Comparison of ENCODE assay signal across 8 cellular contexts in the genomic region with DNA sequence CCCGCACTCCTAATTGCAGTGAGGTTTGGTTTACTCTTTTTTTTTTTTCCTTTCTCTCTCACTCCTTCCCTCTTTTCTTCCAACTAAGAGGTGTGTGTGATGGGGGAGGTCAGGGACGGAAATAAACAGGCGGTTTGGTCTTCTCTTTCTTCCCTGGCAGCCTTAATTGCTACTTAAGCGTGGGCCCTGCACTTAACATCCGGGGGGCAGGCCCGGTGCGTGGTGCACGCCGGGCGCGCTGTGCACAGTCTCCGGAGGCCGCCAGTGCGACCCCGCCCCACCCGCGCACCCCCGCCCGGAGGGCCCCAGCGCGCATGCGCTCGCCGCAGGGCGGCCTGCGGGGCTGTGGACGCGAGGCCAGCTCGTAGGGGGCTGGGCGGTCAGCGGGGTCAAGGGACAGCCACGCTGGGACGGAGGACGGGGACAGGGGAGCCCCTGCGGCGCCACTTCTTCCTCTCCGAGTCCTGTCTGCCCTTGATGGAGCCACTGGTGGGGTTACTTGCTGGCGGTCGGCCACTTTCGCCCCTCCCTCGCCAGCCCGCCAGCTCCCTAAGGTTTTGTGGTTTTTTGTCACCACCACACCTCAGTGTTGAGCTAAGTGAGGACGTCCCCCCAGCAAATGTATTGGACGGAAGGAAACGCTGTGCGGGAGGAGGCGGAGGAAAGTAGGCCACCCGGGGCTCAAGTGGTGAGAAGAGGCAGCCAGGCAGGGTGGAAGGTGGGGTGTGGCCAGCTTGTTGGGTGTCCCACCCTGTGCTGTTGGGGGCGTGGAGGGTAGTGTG.
A peak's percentile ranks its signal among the peaks of the same experiment; 100 is the strongest.
DNase-seq lines count a peak whose midpoint lies in the region; ATAC-seq, FAIRE-seq and TF ChIP-seq lines count a peak whose summit lies in the region.

No MANE protein-coding gene starts in this region.

- H3K27me3 ChIP-seq in body of pancreas = no peaks in the 10 kb centered on the region
- peaks cover 56% of the 10 kb centered on the region for H3K27me3 ChIP-seq in keratinocyte (ENCODE audit: control insufficient read depth, extremely low read depth, insufficient read depth, low read length)

- intact Hi-C loops in body of pancreas (cut with DNase I) = no loop called here

- dilution Hi-C loops in keratinocyte (cut with MboI; ENCODE audit: extremely low pct_ligation_motif_present, low sequenced_read_pairs) = no loop called here

- DNase-seq in AG10803 (ENCODE audit: low read depth) (no peak), NCI-H1092 (lab: John Stamatoyannopoulos, UW) (peak; percentile 84), UCSD-AML1 (lab: John Stamatoyannopoulos, UW; ENCODE audit: unreplicated experiment) (peak; percentile 86), body of pancreas (peak; percentile 21 to 56 (median 40)), keratinocyte (ENCODE audit: low read depth, low spot score) (no peak)
- DNase-seq in stimulated activated CD4-positive, alpha-beta T cell treated with anti-CD3 and anti-CD28 coated beads, Interleukin-1b, Interleukin-23, amount 100 ng/mL, for 4 hours (ENCODE audit: low read depth in 2 of 2) = peak; percentile 61 to 72

- H3K36me3 ChIP-seq in body of pancreas (replicated peaks in 1 of 2; ENCODE audit: insufficient read depth in 1 of 2, low read depth in 2 of 2) (no peaks in the 10 kb centered on the region), keratinocyte (ENCODE audit: control insufficient read depth in 2 of 2, extremely low read depth in 1 of 2, insufficient read depth in 2 of 2, low read length in 2 of 2) (no peaks in the 10 kb centered on the region)

- TF ChIP-seq CTCF in AG10803 (conservative IDR thresholded peaks at IDR 0.05; ENCODE audit: low read length) (no peak), body of pancreas (IDR thresholded peaks at IDR 0.05) (no peak), keratinocyte (optimal IDR thresholded peaks at IDR 0.05 in 1 of 3, IDR thresholded peaks at IDR 0.05 in 1 of 3, conservative IDR thresholded peaks at IDR 0.05 in 1 of 3; ENCODE audit: extremely low read depth in 1 of 3, insufficient read depth in 2 of 3, low read length in 3 of 3) (no peak)

- H4K20me1 ChIP-seq in keratinocyte (ENCODE audit: control insufficient read depth, extremely low read depth, insufficient read depth, low read length) = no peaks in the 10 kb centered on the region

- TF ChIP-seq POLR2A in body of pancreas (IDR thresholded peaks at IDR 0.05) = no peak

- H3K4me2 ChIP-seq in keratinocyte (ENCODE audit: control insufficient read depth, extremely low read depth, insufficient read depth, low read depth, low read length) = peak overlapping the region; percentile 41

- no peak overlapping the region for H3K9ac ChIP-seq in keratinocyte (ENCODE audit: control insufficient read depth, extremely low read depth, insufficient read depth, low read length)

- H3K4me1 ChIP-seq in body of pancreas = peaks cover 8% of the 10 kb centered on the region
- no peaks in the 10 kb centered on the region for H3K4me1 ChIP-seq in keratinocyte (ENCODE audit: control insufficient read depth, extremely low read depth, insufficient read depth, low read length)

- WGBS in body of pancreas, 2 donors = 9 to 32% methylated on average over 19 to 49 of the region's 49 CpGs

- H3K27ac ChIP-seq in body of pancreas (no peak overlapping the region), keratinocyte (ENCODE audit: control insufficient read depth, insufficient read depth, low read length) (no peak overlapping the region)

- no peaks in the 10 kb centered on the region for H3K9me1 ChIP-seq in keratinocyte (ENCODE audit: control insufficient read depth, extremely low read depth, insufficient read depth, low read length)

- no peaks in the 10 kb centered on the region for H3K9me3 ChIP-seq in body of pancreas
- H3K9me3 ChIP-seq in keratinocyte (ENCODE audit: control insufficient read depth, low read depth, low read length) = no peaks in the 10 kb centered on the region

- FAIRE-seq in keratinocyte (lab: Jason Lieb, UNC) = no peak

- peak overlapping the region; percentile 35 for H3K4me3 ChIP-seq in AG10803 (ENCODE audit: low read length)
- no peak overlapping the region for H3K4me3 ChIP-seq in body of pancreas
- peak overlapping the region in 1 of 3 experiments; percentile 13 for H3K4me3 ChIP-seq in keratinocyte (ENCODE audit: control insufficient read depth in 2 of 3, extremely low read depth in 1 of 3, insufficient read depth in 2 of 3, low read depth in 1 of 3, low read length in 3 of 3)

- no peaks in the 10 kb centered on the region for H3K79me2 ChIP-seq in keratinocyte (ENCODE audit: control insufficient read depth, insufficient read depth, low read length)

- H2AFZ ChIP-seq in keratinocyte (ENCODE audit: control insufficient read depth, low read length) = peak overlapping the region; percentile 15

- ATAC-seq in GM19351 (IDR thresholded peaks at IDR 0.05; ENCODE audit: unreplicated experiment) (peak; percentile 64), body of pancreas (no peak), GM21515 (IDR thresholded peaks at IDR 0.05; ENCODE audit: unreplicated experiment) (no peak)

Comparison
In these comparisons a context has a peak if more than half of its experiments do, and no peak if none do; other contexts are left out.
1. DNase-seq: peak in NCI-H1092 (single experiment), UCSD-AML1 (single experiment), body of pancreas (4 of 4) and stimulated activated CD4-positive, alpha-beta T cell treated with anti-CD3 and anti-CD28 coated beads, Interleukin-1b, Interleukin-23, amount 100 ng/mL, for 4 hours (2 of 2); none in AG10803 (single experiment) and keratinocyte (single experiment).